In the genomic region with DNA sequence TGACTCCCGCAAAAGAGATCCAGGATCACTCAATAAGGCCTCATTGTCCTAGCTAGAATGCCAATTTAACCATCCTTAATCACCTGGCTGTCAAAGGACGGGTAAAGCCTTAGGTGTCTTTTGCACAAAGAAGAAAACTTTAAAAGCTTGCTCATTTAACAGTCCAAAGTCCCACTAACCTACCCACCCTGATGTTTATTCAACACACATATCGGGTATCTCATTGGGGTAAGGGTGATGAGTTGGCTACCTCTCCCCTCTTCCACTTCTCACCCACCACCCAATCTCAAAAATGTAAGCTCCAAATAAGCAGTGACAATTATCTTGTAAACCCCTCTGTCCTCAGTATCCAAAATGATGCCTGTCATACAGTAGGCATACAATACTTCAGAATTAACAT, we compare ENCODE assay signal across 15 cellular contexts. TPM values are rescaled to one million over a fixed set of nuclear protein-coding genes. Genes with fewer than 3 reads are reported as not detected.
DNase-seq lines count a peak whose midpoint lies in the region; ATAC-seq and TF ChIP-seq lines count a peak whose summit lies in the region.
"Had no signal": no experiment of that assay in that cellular context is flagged by ENCODE, and none has a peak within 500 bp of the region (broad histone marks: within the 10 kb centered on the region; RNA-seq: fewer than 3 reads in every experiment).

No MANE protein-coding gene starts in this region.

- no peak overlapping the region for H3K4me3 ChIP-seq in OCI-LY3 (ENCODE audit: low read length)
- H3K4me3 ChIP-seq in endocrine pancreas (ENCODE audit: control insufficient read depth, insufficient read depth, low read length): peak overlapping the region; percentile 97

- H3K4me1 Mint-ChIP-seq in activated naive CD4-positive, alpha-beta T cell treated with anti-CD3 and anti-CD28 coated beads, Interleukin-2, amount 50 U/mL, for 24 hours: peaks cover 19% of the 10 kb centered on the region
- peaks cover 23% of the 10 kb centered on the region for H3K4me1 Mint-ChIP-seq in activated naive CD4-positive, alpha-beta T cell treated with anti-CD3 and anti-CD28 coated beads, Interleukin-2, amount 10 ng/mL, durations not matched to agents 7 days and 5 days

- no peaks in the 10 kb centered on the region for H3K27me3 ChIP-seq in OCI-LY3 (ENCODE audit: low read depth, low read length)
- no peaks in the 10 kb centered on the region for H3K27me3 ChIP-seq in endocrine pancreas (ENCODE audit: control insufficient read depth, insufficient read depth, low read length)
- H3K27me3 ChIP-seq: SJSA1 had no signal

- no peak overlapping the region for H3K4me2 ChIP-seq in OCI-LY3 (ENCODE audit: low read length)

- DNase-seq in activated naive CD4-positive, alpha-beta T cell treated with anti-CD3 and anti-CD28 coated beads, Interleukin-2, amount 10 ng/mL, durations not matched to agents 7 days and 5 days: no peak
- DNase-seq in ureter (ENCODE audit: low spot score) (peak; percentile 8), NCI-H82 treated with DMSO at 0.1 percent for 48 hours (lab: John Stamatoyannopoulos, UW; ENCODE audit: unreplicated experiment) (no peak), NCI-H2029 treated with DMSO at 0.1 percent for 48 hours (lab: John Stamatoyannopoulos, UW) (no peak), omental fat pad (ENCODE audit: low spot score) (no peak)
- DNase-seq: C1 segment of cervical spinal cord, COR-L47, HCEC 1CT, NCI-H1092, NCI-H2107, NCI-H748 treated with DMSO at 0.1 percent for 48 hours had no signal

- H3K9me3 ChIP-seq in OCI-LY3 (ENCODE audit: insufficient read depth, low read length) (no peaks in the 10 kb centered on the region), endocrine pancreas (ENCODE audit: control insufficient read depth, low read length) (no peaks in the 10 kb centered on the region)
- H3K9me3 ChIP-seq: SJSA1 had no signal

- peak overlapping the region; percentile 3 for H3K4me3 Mint-ChIP-seq in activated naive CD4-positive, alpha-beta T cell treated with anti-CD3 and anti-CD28 coated beads, Interleukin-2, amount 50 U/mL, for 24 hours
- no peak overlapping the region for H3K4me3 Mint-ChIP-seq in activated naive CD4-positive, alpha-beta T cell treated with anti-CD3 and anti-CD28 coated beads, Interleukin-2, amount 10 ng/mL, durations not matched to agents 7 days and 5 days

- H3K4me1 ChIP-seq in OCI-LY3 (ENCODE audit: low read length) (peaks cover 15% of the 10 kb centered on the region), endocrine pancreas (ENCODE audit: control insufficient read depth, insufficient read depth, low read length) (peaks cover 14% of the 10 kb centered on the region)

- H2AFZ ChIP-seq in OCI-LY3 (ENCODE audit: low read depth, low read length): peak overlapping the region; percentile 100

- H3K9ac ChIP-seq in OCI-LY3 (ENCODE audit: low read length) (no peak overlapping the region), endocrine pancreas (ENCODE audit: control insufficient read depth, insufficient read depth, low read length) (no peak overlapping the region)

- H3K36me3 Mint-ChIP-seq in activated naive CD4-positive, alpha-beta T cell treated with anti-CD3 and anti-CD28 coated beads, Interleukin-2, amount 50 U/mL, for 24 hours: no peaks in the 10 kb centered on the region
- no peaks in the 10 kb centered on the region for H3K36me3 Mint-ChIP-seq in activated naive CD4-positive, alpha-beta T cell treated with anti-CD3 and anti-CD28 coated beads, Interleukin-2, amount 10 ng/mL, durations not matched to agents 7 days and 5 days

- H3K79me2 ChIP-seq in OCI-LY3 (ENCODE audit: low read length): peaks cover 8% of the 10 kb centered on the region; the same call in 1 of the 2 replicates

- H3K9me3 Mint-ChIP-seq in activated naive CD4-positive, alpha-beta T cell treated with anti-CD3 and anti-CD28 coated beads, Interleukin-2, amount 50 U/mL, for 24 hours: no peaks in the 10 kb centered on the region
- no peaks in the 10 kb centered on the region for H3K9me3 Mint-ChIP-seq in activated naive CD4-positive, alpha-beta T cell treated with anti-CD3 and anti-CD28 coated beads, Interleukin-2, amount 10 ng/mL, durations not matched to agents 7 days and 5 days

- CTCF ChIA-PET in activated naive CD4-positive, alpha-beta T cell treated with anti-CD3 and anti-CD28 coated beads, Interleukin-2, amount 10 ng/mL, durations not matched to agents 7 days and 5 days (lab: Charles Lee): interaction anchor here (0.8 to 1.8 kb wide), 13 partner anchors 8 to 521 kb away, joined by 3 to 7 read pairs (median 4); no protein-coding TSS in a partner anchor

- H3K27ac Mint-ChIP-seq in activated naive CD4-positive, alpha-beta T cell treated with anti-CD3 and anti-CD28 coated beads, Interleukin-2, amount 50 U/mL, for 24 hours: no peak overlapping the region
- no peak overlapping the region for H3K27ac Mint-ChIP-seq in activated naive CD4-positive, alpha-beta T cell treated with anti-CD3 and anti-CD28 coated beads, Interleukin-2, amount 10 ng/mL, durations not matched to agents 7 days and 5 days

- TF ChIP-seq CTCF in OCI-LY3 (IDR thresholded peaks at IDR 0.05; ENCODE audit: low read depth, low read length) (no peak), omental fat pad (IDR thresholded peaks at IDR 0.05) (no peak)

- H4K20me1 ChIP-seq in OCI-LY3 (ENCODE audit: insufficient read depth, low read length): no peaks in the 10 kb centered on the region

- no peak overlapping the region for H3K27ac ChIP-seq in OCI-LY3 (ENCODE audit: low read length)
- H3K27ac ChIP-seq: SJSA1 had no signal

- H3K36me3 ChIP-seq in OCI-LY3 (replicated peaks; ENCODE audit: low read depth, low read length) (no peaks in the 10 kb centered on the region), endocrine pancreas (ENCODE audit: control insufficient read depth, insufficient read depth, low read length) (no peaks in the 10 kb centered on the region)
- H3K36me3 ChIP-seq: SJSA1 had no signal

- H3K27me3 Mint-ChIP-seq in activated naive CD4-positive, alpha-beta T cell treated with anti-CD3 and anti-CD28 coated beads, Interleukin-2, amount 50 U/mL, for 24 hours: no peaks in the 10 kb centered on the region
- peaks cover 10% of the 10 kb centered on the region for H3K27me3 Mint-ChIP-seq in activated naive CD4-positive, alpha-beta T cell treated with anti-CD3 and anti-CD28 coated beads, Interleukin-2, amount 10 ng/mL, durations not matched to agents 7 days and 5 days

- ATAC-seq in omental fat pad (ENCODE audit: low FRiP score): no peak

RNA-seq across cellular contexts. Expression of a gene that starts 1.0 kb away (rescaled TPM):
- 25.6 TPM for total RNA-seq in ureter
- total RNA-seq in omental fat pad: 10 to 100 TPM in 2 of 4 donors, 1 to 10 TPM in 2; 8.0 to 15.9 (median 9.9) TPM

RNA-seq across cellular contexts. Expression of a gene that starts 50.7 kb away (rescaled TPM):
- total RNA-seq in ureter (188 TPM), omental fat pad (100 to 1,000 TPM; 188 to 357 (median 243) TPM)
